17 cellular contexts compared by ENCODE assay signal in the genomic region with DNA sequence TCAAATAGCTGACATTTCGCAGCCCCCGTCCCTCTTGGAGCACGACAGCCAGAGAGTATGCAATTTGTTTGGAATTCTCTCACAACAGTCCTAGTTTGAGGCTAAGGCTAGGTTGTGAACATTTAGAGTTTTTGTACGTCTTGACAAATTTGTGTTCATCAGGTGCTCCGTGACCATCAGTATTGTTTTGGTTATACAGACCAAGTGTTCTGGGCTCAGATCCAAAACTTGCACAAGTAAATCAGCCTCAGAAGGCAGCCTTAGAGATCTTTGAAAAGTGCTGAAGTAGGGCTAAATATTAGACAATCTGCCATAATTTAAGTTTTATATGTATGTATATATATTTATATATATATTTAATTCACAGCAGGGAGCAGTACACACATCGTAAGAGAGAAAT.
DNase-seq lines count a peak whose midpoint lies in the region; ATAC-seq and TF ChIP-seq lines count a peak whose summit lies in the region.
"Had no signal": no experiment of that assay in that cellular context is flagged by ENCODE, and none has a peak within 500 bp of the region (broad histone marks: within the 10 kb centered on the region; RNA-seq: fewer than 3 reads in every experiment).

No MANE protein-coding gene starts in this region.

- TF ChIP-seq CTCF in cardiac fibroblast (IDR thresholded peaks at IDR 0.05; ENCODE audit: low read depth, low read length) = no peak
- TF ChIP-seq CTCF in hepatocyte (IDR thresholded peaks at IDR 0.05; ENCODE audit: poor library complexity) = no peak

- peak overlapping the region in 1 of 2 donors; percentile 11 for H3K9ac ChIP-seq in stomach smooth muscle (ENCODE audit: low read length in 2 of 2)

- peak overlapping the region; percentile 28 for H3K4me2 ChIP-seq in hepatocyte

- H3K9me2 ChIP-seq in hepatocyte (replicated peaks; ENCODE audit: insufficient read depth) = no peaks in the 10 kb centered on the region

- H4K20me1 ChIP-seq in hepatocyte (ENCODE audit: insufficient read depth, poor library complexity, severe bottlenecking) = no peaks in the 10 kb centered on the region

- no peaks in the 10 kb centered on the region for H3K79me2 ChIP-seq in hepatocyte

- WGBS in hepatocyte (ENCODE audit: low lambda C conversion rate, missing lambda C conversion rate) = 66% methylated on average over 6 of the region's 6 CpGs

- H3K9me3 ChIP-seq in hepatocyte (ENCODE audit: low read depth) (no peaks in the 10 kb centered on the region), stomach smooth muscle (ENCODE audit: control insufficient read depth in 2 of 2, low read length in 2 of 2) (no peaks in the 10 kb centered on the region)

- H2AFZ ChIP-seq in hepatocyte = no peak overlapping the region

- DNase-seq in DMS79 treated with DMSO at 0.1 percent for 48 hours (lab: John Stamatoyannopoulos, UW) = peak; percentile 14
- no peak for DNase-seq in DMS79 (lab: John Stamatoyannopoulos, UW)
- peak; percentile 63 to 72 for DNase-seq in cardiac fibroblast (ENCODE audit: low read depth in 2 of 2)
- no peak for DNase-seq in hepatocyte (ENCODE audit: low spot score)
- no peak for DNase-seq in activated CD4-positive, CD25-positive, alpha-beta regulatory T cell treated with anti-CD3 and anti-CD28 coated beads, Interleukin-2, amount 50 U/mL, for 72 hours
- DNase-seq in UCSD-AML1 (lab: John Stamatoyannopoulos, UW; ENCODE audit: unreplicated experiment) = no peak
- DNase-seq: 8988T; activated CD8-positive, alpha-beta T cell treated with anti-CD3 and anti-CD28 coated beads, Interleukin-2, amount 10 ng/mL, durations not matched to agents 7 days and 5 days; anterior cingulate cortex; EL; foreskin melanocyte; NCI-H2081 treated with DMSO at 0.1 percent for 48 hours had no signal

- no peaks in the 10 kb centered on the region for H3K36me3 ChIP-seq in hepatocyte (replicated peaks; ENCODE audit: insufficient read depth, low read depth)
- H3K36me3 ChIP-seq in stomach smooth muscle (ENCODE audit: control insufficient read depth in 2 of 2, insufficient read depth in 2 of 2, low read length in 2 of 2) = no peaks in the 10 kb centered on the region

- H3K4me1 ChIP-seq in hepatocyte (ENCODE audit: insufficient read depth) = peaks cover 15% of the 10 kb centered on the region
- peaks cover 23% of the 10 kb centered on the region for H3K4me1 ChIP-seq in stomach smooth muscle (ENCODE audit: control insufficient read depth, insufficient read depth, low read length)

- H3K27me3 ChIP-seq in hepatocyte (no peaks in the 10 kb centered on the region), stomach smooth muscle (ENCODE audit: control insufficient read depth in 1 of 2, insufficient read depth in 2 of 2, low read length in 2 of 2) (no peaks in the 10 kb centered on the region)

- ATAC-seq in GM21447 (IDR thresholded peaks at IDR 0.05; ENCODE audit: unreplicated experiment) = no peak
- ATAC-seq: activated CD8-positive, alpha-beta T cell treated with anti-CD3 and anti-CD28 coated beads, Interleukin-2, amount 10 ng/mL, durations not matched to agents 7 days and 5 days; stimulated activated effector memory CD8-positive, alpha-beta T cell treated with anti-CD3 and anti-CD28 coated beads, Interleukin-12 subunit alpha, Interleukin-12 subunit beta, amount 100 ng/mL, for 72 hours had no signal

- H3K27ac ChIP-seq in hepatocyte (no peak overlapping the region), stomach smooth muscle (ENCODE audit: low read length) (peak overlapping the region; percentile 41)
- H3K27ac ChIP-seq: VCaP had no signal

- no peak overlapping the region for H3K4me3 ChIP-seq in cardiac fibroblast (replicated peaks in 1 of 2; ENCODE audit: low read depth in 2 of 2, low read length in 2 of 2)
- no peak overlapping the region for H3K4me3 ChIP-seq in hepatocyte
- H3K4me3 ChIP-seq in stomach smooth muscle (ENCODE audit: low read length in 2 of 2) = peak overlapping the region; percentile 36 to 60
- H3K4me3 ChIP-seq: lung had no signal

Comparison
In these comparisons a context has a peak if more than half of its experiments do, and no peak if none do; other contexts are left out.
1. DNase-seq: peak in DMS79 treated with DMSO at 0.1 percent for 48 hours (single experiment) and cardiac fibroblast (2 of 2); none in DMS79 (single experiment), hepatocyte (single experiment), activated CD4-positive, CD25-positive, alpha-beta regulatory T cell treated with anti-CD3 and anti-CD28 coated beads, Interleukin-2, amount 50 U/mL, for 72 hours (single experiment) and UCSD-AML1 (single experiment).
2. H3K4me3 ChIP-seq: peak in stomach smooth muscle (2 of 2); none in cardiac fibroblast (0 of 2) and hepatocyte (single experiment).